In the genomic region with DNA sequence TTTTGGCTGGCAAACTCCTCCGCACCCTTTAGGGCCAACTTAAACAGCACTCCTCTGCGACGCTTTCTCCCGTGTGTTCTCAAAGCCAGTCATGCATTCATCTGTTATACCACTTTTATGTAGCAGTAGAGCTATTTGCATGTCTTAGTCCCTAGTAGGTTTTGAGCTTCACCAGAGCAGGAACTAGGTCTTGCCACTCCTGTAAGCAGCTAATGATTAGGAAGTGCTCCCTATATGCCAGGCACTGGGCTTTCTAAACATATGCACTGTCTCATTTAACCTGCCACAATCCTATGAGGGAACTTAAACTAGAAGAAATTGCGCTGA, we compare ENCODE assay signal across 2 cellular contexts.
TF ChIP-seq lines count a peak whose summit lies in the region.

No MANE protein-coding gene starts in this region.

TF ChIP-seq in HCT116, 20 proteins besides CTCF, POLR2A, EP300 and RAD21:
- TF ChIP-seq, protein P1, sequence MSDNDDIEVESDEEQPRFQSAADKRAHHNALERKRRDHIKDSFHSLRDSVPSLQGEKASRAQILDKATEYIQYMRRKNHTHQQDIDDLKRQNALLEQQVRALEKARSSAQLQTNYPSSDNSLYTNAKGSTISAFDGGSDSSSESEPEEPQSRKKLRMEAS (IDR thresholded peaks at IDR 0.05) = no peak
- TF ChIP-seq POLR2AphosphoS5 (IDR thresholded peaks at IDR 0.05; ENCODE audit: low read depth, low read length) = no peak
- TF ChIP-seq, protein P2, sequence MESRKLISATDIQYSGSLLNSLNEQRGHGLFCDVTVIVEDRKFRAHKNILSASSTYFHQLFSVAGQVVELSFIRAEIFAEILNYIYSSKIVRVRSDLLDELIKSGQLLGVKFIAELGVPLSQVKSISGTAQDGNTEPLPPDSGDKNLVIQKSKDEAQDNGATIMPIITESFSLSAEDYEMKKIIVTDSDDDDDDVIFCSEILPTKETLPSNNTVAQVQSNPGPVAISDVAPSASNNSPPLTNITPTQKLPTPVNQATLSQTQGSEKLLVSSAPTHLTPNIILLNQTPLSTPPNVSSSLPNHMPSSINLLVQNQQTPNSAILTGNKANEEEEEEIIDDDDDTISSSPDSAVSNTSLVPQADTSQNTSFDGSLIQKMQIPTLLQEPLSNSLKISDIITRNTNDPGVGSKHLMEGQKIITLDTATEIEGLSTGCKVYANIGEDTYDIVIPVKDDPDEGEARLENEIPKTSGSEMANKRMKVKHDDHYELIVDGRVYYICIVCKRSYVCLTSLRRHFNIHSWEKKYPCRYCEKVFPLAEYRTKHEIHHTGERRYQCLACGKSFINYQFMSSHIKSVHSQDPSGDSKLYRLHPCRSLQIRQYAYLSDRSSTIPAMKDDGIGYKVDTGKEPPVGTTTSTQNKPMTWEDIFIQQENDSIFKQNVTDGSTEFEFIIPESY (IDR thresholded peaks at IDR 0.05; ENCODE audit: extremely low read depth, insufficient replicate concordance, low read length) = no peak
- TF ChIP-seq, protein P3, sequence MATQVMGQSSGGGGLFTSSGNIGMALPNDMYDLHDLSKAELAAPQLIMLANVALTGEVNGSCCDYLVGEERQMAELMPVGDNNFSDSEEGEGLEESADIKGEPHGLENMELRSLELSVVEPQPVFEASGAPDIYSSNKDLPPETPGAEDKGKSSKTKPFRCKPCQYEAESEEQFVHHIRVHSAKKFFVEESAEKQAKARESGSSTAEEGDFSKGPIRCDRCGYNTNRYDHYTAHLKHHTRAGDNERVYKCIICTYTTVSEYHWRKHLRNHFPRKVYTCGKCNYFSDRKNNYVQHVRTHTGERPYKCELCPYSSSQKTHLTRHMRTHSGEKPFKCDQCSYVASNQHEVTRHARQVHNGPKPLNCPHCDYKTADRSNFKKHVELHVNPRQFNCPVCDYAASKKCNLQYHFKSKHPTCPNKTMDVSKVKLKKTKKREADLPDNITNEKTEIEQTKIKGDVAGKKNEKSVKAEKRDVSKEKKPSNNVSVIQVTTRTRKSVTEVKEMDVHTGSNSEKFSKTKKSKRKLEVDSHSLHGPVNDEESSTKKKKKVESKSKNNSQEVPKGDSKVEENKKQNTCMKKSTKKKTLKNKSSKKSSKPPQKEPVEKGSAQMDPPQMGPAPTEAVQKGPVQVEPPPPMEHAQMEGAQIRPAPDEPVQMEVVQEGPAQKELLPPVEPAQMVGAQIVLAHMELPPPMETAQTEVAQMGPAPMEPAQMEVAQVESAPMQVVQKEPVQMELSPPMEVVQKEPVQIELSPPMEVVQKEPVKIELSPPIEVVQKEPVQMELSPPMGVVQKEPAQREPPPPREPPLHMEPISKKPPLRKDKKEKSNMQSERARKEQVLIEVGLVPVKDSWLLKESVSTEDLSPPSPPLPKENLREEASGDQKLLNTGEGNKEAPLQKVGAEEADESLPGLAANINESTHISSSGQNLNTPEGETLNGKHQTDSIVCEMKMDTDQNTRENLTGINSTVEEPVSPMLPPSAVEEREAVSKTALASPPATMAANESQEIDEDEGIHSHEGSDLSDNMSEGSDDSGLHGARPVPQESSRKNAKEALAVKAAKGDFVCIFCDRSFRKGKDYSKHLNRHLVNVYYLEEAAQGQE (IDR thresholded peaks at IDR 0.05; ENCODE audit: low read depth) = no peak

TF ChIP-seq in IMR-90, 13 proteins besides CTCF, POLR2A, EP300 and RAD21 (continued from another document):
- TF ChIP-seq, protein P4, sequence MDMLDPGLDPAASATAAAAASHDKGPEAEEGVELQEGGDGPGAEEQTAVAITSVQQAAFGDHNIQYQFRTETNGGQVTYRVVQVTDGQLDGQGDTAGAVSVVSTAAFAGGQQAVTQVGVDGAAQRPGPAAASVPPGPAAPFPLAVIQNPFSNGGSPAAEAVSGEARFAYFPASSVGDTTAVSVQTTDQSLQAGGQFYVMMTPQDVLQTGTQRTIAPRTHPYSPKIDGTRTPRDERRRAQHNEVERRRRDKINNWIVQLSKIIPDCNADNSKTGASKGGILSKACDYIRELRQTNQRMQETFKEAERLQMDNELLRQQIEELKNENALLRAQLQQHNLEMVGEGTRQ (IDR thresholded peaks at IDR 0.05; ENCODE audit: low read depth, low read length) = no peak
- no peak for TF ChIP-seq MAFK (IDR thresholded peaks at IDR 0.05; ENCODE audit: low read depth, low read length)
- TF ChIP-seq CHD1 (IDR thresholded peaks at IDR 0.05; ENCODE audit: low read depth, low read length) = no peak
- TF ChIP-seq NFE2L2 (IDR thresholded peaks at IDR 0.05; ENCODE audit: low read depth, low read length) = no peak
- TF ChIP-seq SMC3 (IDR thresholded peaks at IDR 0.05; ENCODE audit: low read depth, low read length) = no peak
TF ChIP-seq in IMR-90: peak in this region for 0.
